In genomic region chrX:38806875-38807601, GRCh38 we compare ENCODE assay signal across 8 cellular contexts. TPM values are rescaled to one million over a fixed set of nuclear protein-coding genes. Genes with fewer than 3 reads are reported as not detected.
A peak's percentile ranks its signal among the peaks of the same experiment; 100 is the strongest.
DNase-seq lines count a peak whose midpoint lies in the region; ATAC-seq and TF ChIP-seq lines count a peak whose summit lies in the region.

No MANE protein-coding gene starts in this region.

- H3K27me3 Mint-ChIP-seq in CD8-positive, alpha-beta T cell (ENCODE audit: low read depth), result no peaks in the 10 kb centered on the region
- no peaks in the 10 kb centered on the region for H3K27me3 Mint-ChIP-seq in dendritic cell treated with granulocyte-macrophage colony-stimulating factor and Interleukin-4, amounts not matched to agents 40 ng/mL and 50 ng/mL, for 4 days
- H3K27me3 Mint-ChIP-seq in nephron (ENCODE audit: low read depth), result no peaks in the 10 kb centered on the region

- H3K36me3 ChIP-seq in CD8-positive, alpha-beta T cell (ENCODE audit: insufficient read depth, low read length), result no peaks in the 10 kb centered on the region
- H3K36me3 ChIP-seq in MM.1S (replicated peaks; ENCODE audit: insufficient read depth, low read length), result no peaks in the 10 kb centered on the region

- no peaks in the 10 kb centered on the region for H3K9me3 Mint-ChIP-seq in CD8-positive, alpha-beta T cell
- no peaks in the 10 kb centered on the region for H3K9me3 Mint-ChIP-seq in dendritic cell treated with granulocyte-macrophage colony-stimulating factor and Interleukin-4, amounts not matched to agents 40 ng/mL and 50 ng/mL, for 4 days
- H3K9me3 Mint-ChIP-seq in nephron, result peaks cover 4% of the 10 kb centered on the region

- no peaks in the 10 kb centered on the region for H3K27me3 ChIP-seq in CD8-positive, alpha-beta T cell (ENCODE audit: insufficient read depth, low read length)
- no peaks in the 10 kb centered on the region for H3K27me3 ChIP-seq in MM.1S (replicated peaks; ENCODE audit: insufficient read depth, low read length)

- CTCF ChIA-PET in CD8-positive, alpha-beta T cell (lab: Charles Lee), result interaction anchor here (0.8 to 1.0 kb wide), 2 partner anchors 10 to 179 kb away, joined by 3 read pairs; no protein-coding TSS in a partner anchor

- H3K4me1 ChIP-seq in CD8-positive, alpha-beta T cell (ENCODE audit: insufficient read depth, low read length), result peaks cover 37% of the 10 kb centered on the region
- peaks cover 19% of the 10 kb centered on the region for H3K4me1 ChIP-seq in MM.1S (ENCODE audit: low read length)

- H3K27ac Mint-ChIP-seq in CD8-positive, alpha-beta T cell, result peak overlapping the region; percentile 94
- peak overlapping the region; percentile 64 for H3K27ac Mint-ChIP-seq in dendritic cell treated with granulocyte-macrophage colony-stimulating factor and Interleukin-4, amounts not matched to agents 40 ng/mL and 50 ng/mL, for 4 days
- peak overlapping the region; percentile 88 to 98 (median 96) for H3K27ac Mint-ChIP-seq in nephron

- peaks cover 20% of the 10 kb centered on the region for H3F3A ChIP-seq in MM.1S (ENCODE audit: insufficient read depth, low read length)

- peaks cover 53% of the 10 kb centered on the region for H3K4me1 Mint-ChIP-seq in CD8-positive, alpha-beta T cell (ENCODE audit: low read depth)
- H3K4me1 Mint-ChIP-seq in dendritic cell treated with granulocyte-macrophage colony-stimulating factor and Interleukin-4, amounts not matched to agents 40 ng/mL and 50 ng/mL, for 4 days (ENCODE audit: low read depth), result peaks cover 25% of the 10 kb centered on the region
- peaks cover 27% of the 10 kb centered on the region for H3K4me1 Mint-ChIP-seq in nephron

- H4K20me1 ChIP-seq in MM.1S (ENCODE audit: insufficient read depth, low read length), result no peaks in the 10 kb centered on the region

- peak overlapping the region; percentile 71 for H3K27ac ChIP-seq in CD8-positive, alpha-beta T cell (ENCODE audit: low read depth, low read length)
- no peak overlapping the region for H3K27ac ChIP-seq in MM.1S (ENCODE audit: low read length)

- no peak overlapping the region for H3K9ac ChIP-seq in MM.1S (ENCODE audit: low read length)

- POLR2A ChIA-PET in CD8-positive, alpha-beta T cell (lab: Charles Lee), result interaction anchor here (0.6 to 2.3 kb wide), 4 partner anchors 8 to 73 kb away, joined by 3 to 10 read pairs (median 4); no protein-coding TSS in a partner anchor

- peaks cover 36% of the 10 kb centered on the region for H3K79me2 ChIP-seq in MM.1S (ENCODE audit: low read length)

- DNase-seq in CD8-positive, alpha-beta T cell, result no peak
- DNase-seq in MM.1S (no peak), head of caudate nucleus (no peak), DMS79 treated with DMSO at 0.1 percent for 48 hours (lab: John Stamatoyannopoulos, UW) (no peak), middle frontal gyrus (ENCODE audit: extremely low spot score, low spot score) (no peak), NCI-H1105 treated with DMSO at 0.1 percent for 48 hours (lab: John Stamatoyannopoulos, UW) (no peak)

- no peak for TF ChIP-seq CTCF in CD8-positive, alpha-beta T cell (IDR thresholded peaks at IDR 0.05)
- TF ChIP-seq CTCF in MM.1S (IDR thresholded peaks at IDR 0.05; ENCODE audit: low read length), result no peak
- no peak for TF ChIP-seq CTCF in nephron (IDR thresholded peaks at IDR 0.05; ENCODE audit: unreplicated experiment in 3 of 3)

- H2AFZ ChIP-seq in MM.1S (ENCODE audit: low read length), result no peak overlapping the region

- peaks cover 23% of the 10 kb centered on the region for H3K36me3 Mint-ChIP-seq in CD8-positive, alpha-beta T cell
- peaks cover 27% of the 10 kb centered on the region for H3K36me3 Mint-ChIP-seq in dendritic cell treated with granulocyte-macrophage colony-stimulating factor and Interleukin-4, amounts not matched to agents 40 ng/mL and 50 ng/mL, for 4 days (ENCODE audit: low read depth)
- H3K36me3 Mint-ChIP-seq in nephron (ENCODE audit: low read depth), result peaks cover 9% of the 10 kb centered on the region

- peak overlapping the region; percentile 84 for H3K4me3 ChIP-seq in CD8-positive, alpha-beta T cell (ENCODE audit: low read depth, low read length)
- H3K4me3 ChIP-seq in MM.1S (ENCODE audit: low read length), result no peak overlapping the region

- ATAC-seq in CD8-positive, alpha-beta T cell, result no peak

- intact Hi-C loops in CD8-positive, alpha-beta T cell (cut with DNase I, micrococcal nuclease), result loop anchor here (5.0 to 10.0 kb wide), 4 partner anchors 48 to 1930 kb away; partner anchors contain the start of genes BCOR (in 1 of the 2) and MED14 (in 1 of the 2)
- intact Hi-C loops in dendritic cell treated with granulocyte-macrophage colony-stimulating factor and Interleukin-4, amounts not matched to agents 40 ng/mL and 50 ng/mL, for 4 days (cut with micrococcal nuclease), result loop anchor here (5.0 to 10.0 kb wide), 2 partner anchors 35 to 178 kb away; no protein-coding TSS in a partner anchor
- intact Hi-C loops in head of caudate nucleus (cut with DNase I), result loop anchor here (10.0 kb wide), 1 partner anchor 178 kb away; no protein-coding TSS in a partner anchor

- H3K4me2 ChIP-seq in MM.1S (ENCODE audit: low read depth, low read length), result peak overlapping the region; percentile 63; the same call in 1 of the 2 replicates

- H3K9me2 ChIP-seq in MM.1S (replicated peaks; ENCODE audit: insufficient read depth, low read length), result no peaks in the 10 kb centered on the region

- no peaks in the 10 kb centered on the region for H3K9me3 ChIP-seq in CD8-positive, alpha-beta T cell (ENCODE audit: low read length)
- no peaks in the 10 kb centered on the region for H3K9me3 ChIP-seq in MM.1S (replicated peaks; ENCODE audit: insufficient read depth, low read length)

- peak overlapping the region; percentile 83 for H3K4me3 Mint-ChIP-seq in CD8-positive, alpha-beta T cell
- peak overlapping the region; percentile 53 for H3K4me3 Mint-ChIP-seq in dendritic cell treated with granulocyte-macrophage colony-stimulating factor and Interleukin-4, amounts not matched to agents 40 ng/mL and 50 ng/mL, for 4 days
- peak overlapping the region; percentile 93 to 98 (median 93) for H3K4me3 Mint-ChIP-seq in nephron

RNA-seq across cellular contexts. Expression of gene MID1IP1, which starts 5.8 kb away (rescaled TPM):
- total RNA-seq in CD8-positive, alpha-beta T cell, result 10 to 100 TPM; 14.8 to 16.3 TPM
